In the genomic region with DNA sequence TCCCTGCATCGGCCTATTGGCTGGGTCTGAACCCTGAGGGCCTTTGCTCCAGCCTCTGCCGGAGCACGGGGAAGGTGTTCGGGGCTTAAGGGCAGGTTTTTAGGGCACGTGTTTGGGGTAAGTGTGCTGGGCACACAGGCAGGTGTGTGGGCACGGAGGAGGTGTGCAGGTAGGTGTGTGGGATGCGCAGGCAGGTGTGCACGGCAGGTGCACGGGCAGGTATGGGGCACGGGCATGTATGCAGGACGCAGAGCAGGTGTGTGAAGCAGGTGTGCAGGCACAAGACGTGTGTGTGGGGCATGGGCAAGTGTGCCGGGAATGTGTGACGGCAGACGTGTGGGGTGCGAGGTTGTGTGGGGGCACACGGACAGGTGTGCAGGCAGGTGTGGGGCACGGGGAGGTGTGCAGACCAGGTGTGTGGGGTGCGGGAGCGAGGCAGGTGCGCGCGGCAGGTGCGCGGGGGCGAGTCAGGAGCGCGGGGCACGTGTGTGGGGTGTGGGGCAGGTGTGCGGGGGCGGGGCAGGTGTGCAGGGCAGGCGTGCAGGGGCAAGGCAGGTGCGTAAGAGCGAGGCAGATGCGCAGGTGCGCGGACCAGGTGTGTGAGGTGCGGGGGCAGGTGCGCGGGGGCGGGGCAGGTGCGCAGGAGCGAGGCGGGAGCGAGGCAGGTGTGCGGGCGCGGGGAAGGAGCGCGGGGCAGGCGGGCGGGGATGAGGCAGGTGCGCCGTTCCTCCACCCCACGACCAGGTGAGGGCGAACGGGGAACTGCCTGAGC, we compare ENCODE assay signal across 1 cellular context.
TF ChIP-seq lines count a peak whose summit lies in the region.

No MANE protein-coding gene starts in this region.

TF ChIP-seq in HepG2, 621 proteins besides CTCF, POLR2A, EP300 and RAD21 (continued from another document and continues in another):
- TF ChIP-seq, protein P1, sequence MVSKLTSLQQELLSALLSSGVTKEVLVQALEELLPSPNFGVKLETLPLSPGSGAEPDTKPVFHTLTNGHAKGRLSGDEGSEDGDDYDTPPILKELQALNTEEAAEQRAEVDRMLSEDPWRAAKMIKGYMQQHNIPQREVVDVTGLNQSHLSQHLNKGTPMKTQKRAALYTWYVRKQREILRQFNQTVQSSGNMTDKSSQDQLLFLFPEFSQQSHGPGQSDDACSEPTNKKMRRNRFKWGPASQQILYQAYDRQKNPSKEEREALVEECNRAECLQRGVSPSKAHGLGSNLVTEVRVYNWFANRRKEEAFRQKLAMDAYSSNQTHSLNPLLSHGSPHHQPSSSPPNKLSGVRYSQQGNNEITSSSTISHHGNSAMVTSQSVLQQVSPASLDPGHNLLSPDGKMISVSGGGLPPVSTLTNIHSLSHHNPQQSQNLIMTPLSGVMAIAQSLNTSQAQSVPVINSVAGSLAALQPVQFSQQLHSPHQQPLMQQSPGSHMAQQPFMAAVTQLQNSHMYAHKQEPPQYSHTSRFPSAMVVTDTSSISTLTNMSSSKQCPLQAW (CRISPR knock-in tag; IDR thresholded peaks at IDR 0.05) = no peak
- TF ChIP-seq, protein P2, sequence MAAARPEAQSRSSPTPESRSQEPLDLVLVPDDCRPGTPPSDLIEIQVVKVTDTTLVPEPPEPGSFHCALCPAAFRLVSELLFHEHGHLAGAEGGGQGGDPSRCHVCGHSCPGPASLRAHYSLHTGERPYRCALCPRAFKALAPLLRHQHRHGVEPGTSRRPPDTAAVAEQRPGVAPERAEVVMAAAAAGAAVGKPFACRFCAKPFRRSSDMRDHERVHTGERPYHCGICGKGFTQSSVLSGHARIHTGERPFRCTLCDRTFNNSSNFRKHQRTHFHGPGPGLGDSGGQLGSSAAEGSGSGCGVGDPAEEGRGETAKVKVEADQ (CRISPR knock-in tag; IDR thresholded peaks at IDR 0.05; ENCODE audit: borderline replicate concordance) = no peak
- TF ChIP-seq TMF1 (CRISPR knock-in tag; IDR thresholded peaks at IDR 0.05; ENCODE audit: low read depth) = no peak; the same call in 1 of the 2 replicates
- TF ChIP-seq PTBP1 (IDR thresholded peaks at IDR 0.05; ENCODE audit: low read depth, low read length, poor library complexity, severe bottlenecking) = no peak
- no peak for TF ChIP-seq MIXL1 (CRISPR knock-in tag; IDR thresholded peaks at IDR 0.05)
- TF ChIP-seq SALL2 (CRISPR knock-in tag; IDR thresholded peaks at IDR 0.05) = no peak
- TF ChIP-seq ZNF670 (CRISPR knock-in tag; IDR thresholded peaks at IDR 0.05; ENCODE audit: borderline replicate concordance) = peak; percentile 24; the same call in 1 of the 2 replicates
- no peak for TF ChIP-seq POGZ (CRISPR knock-in tag; IDR thresholded peaks at IDR 0.05)
- TF ChIP-seq, protein P3, sequence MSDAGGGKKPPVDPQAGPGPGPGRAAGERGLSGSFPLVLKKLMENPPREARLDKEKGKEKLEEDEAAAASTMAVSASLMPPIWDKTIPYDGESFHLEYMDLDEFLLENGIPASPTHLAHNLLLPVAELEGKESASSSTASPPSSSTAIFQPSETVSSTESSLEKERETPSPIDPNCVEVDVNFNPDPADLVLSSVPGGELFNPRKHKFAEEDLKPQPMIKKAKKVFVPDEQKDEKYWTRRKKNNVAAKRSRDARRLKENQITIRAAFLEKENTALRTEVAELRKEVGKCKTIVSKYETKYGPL (CRISPR knock-in tag; IDR thresholded peaks at IDR 0.05) = no peak
- TF ChIP-seq, protein P4, sequence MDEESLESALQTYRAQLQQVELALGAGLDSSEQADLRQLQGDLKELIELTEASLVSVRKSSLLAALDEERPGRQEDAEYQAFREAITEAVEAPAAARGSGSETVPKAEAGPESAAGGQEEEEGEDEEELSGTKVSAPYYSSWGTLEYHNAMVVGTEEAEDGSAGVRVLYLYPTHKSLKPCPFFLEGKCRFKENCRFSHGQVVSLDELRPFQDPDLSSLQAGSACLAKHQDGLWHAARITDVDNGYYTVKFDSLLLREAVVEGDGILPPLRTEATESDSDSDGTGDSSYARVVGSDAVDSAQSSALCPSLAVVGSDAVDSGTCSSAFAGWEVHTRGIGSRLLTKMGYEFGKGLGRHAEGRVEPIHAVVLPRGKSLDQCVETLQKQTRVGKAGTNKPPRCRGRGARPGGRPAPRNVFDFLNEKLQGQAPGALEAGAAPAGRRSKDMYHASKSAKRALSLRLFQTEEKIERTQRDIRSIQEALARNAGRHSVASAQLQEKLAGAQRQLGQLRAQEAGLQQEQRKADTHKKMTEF (CRISPR knock-in tag; IDR thresholded peaks at IDR 0.05) = no peak
- no peak for TF ChIP-seq DMAP1 (CRISPR knock-in tag; IDR thresholded peaks at IDR 0.05)
- no peak for TF ChIP-seq ZIK1 (CRISPR knock-in tag; IDR thresholded peaks at IDR 0.05; ENCODE audit: borderline replicate concordance, low read depth)
- TF ChIP-seq FOXM1 (CRISPR knock-in tag; IDR thresholded peaks at IDR 0.05) = no peak
- TF ChIP-seq RCOR2 (CRISPR knock-in tag; IDR thresholded peaks at IDR 0.05) = no peak
- TF ChIP-seq, protein P5, sequence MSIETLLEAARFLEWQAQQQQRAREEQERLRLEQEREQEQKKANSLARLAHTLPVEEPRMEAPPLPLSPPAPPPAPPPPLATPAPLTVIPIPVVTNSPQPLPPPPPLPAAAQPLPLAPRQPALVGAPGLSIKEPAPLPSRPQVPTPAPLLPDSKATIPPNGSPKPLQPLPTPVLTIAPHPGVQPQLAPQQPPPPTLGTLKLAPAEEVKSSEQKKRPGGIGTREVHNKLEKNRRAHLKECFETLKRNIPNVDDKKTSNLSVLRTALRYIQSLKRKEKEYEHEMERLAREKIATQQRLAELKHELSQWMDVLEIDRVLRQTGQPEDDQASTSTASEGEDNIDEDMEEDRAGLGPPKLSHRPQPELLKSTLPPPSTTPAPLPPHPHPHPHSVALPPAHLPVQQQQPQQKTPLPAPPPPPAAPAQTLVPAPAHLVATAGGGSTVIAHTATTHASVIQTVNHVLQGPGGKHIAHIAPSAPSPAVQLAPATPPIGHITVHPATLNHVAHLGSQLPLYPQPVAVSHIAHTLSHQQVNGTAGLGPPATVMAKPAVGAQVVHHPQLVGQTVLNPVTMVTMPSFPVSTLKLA (IDR thresholded peaks at IDR 0.05) = no peak
- TF ChIP-seq TRIM24 (CRISPR knock-in tag; IDR thresholded peaks at IDR 0.05) = no peak
- peak; percentile 10 for TF ChIP-seq ZNF781 (CRISPR knock-in tag; IDR thresholded peaks at IDR 0.05; ENCODE audit: borderline replicate concordance, not compliant biosample characterization)
- TF ChIP-seq ZFX (CRISPR knock-in tag; IDR thresholded peaks at IDR 0.05; ENCODE audit: low read depth) = no peak
- TF ChIP-seq ZNF225 (CRISPR knock-in tag; IDR thresholded peaks at IDR 0.05) = 0 out of 2 replicates have a peak, but pooled peaks have one; percentile 20
- 0 out of 2 replicates have a peak, but pooled peaks have one; percentile 31 for TF ChIP-seq BRD4 (CRISPR knock-in tag; IDR thresholded peaks at IDR 0.05)
- peak; percentile 96 for TF ChIP-seq ZBTB38 (CRISPR knock-in tag; IDR thresholded peaks at IDR 0.05)
- TF ChIP-seq, protein P6, sequence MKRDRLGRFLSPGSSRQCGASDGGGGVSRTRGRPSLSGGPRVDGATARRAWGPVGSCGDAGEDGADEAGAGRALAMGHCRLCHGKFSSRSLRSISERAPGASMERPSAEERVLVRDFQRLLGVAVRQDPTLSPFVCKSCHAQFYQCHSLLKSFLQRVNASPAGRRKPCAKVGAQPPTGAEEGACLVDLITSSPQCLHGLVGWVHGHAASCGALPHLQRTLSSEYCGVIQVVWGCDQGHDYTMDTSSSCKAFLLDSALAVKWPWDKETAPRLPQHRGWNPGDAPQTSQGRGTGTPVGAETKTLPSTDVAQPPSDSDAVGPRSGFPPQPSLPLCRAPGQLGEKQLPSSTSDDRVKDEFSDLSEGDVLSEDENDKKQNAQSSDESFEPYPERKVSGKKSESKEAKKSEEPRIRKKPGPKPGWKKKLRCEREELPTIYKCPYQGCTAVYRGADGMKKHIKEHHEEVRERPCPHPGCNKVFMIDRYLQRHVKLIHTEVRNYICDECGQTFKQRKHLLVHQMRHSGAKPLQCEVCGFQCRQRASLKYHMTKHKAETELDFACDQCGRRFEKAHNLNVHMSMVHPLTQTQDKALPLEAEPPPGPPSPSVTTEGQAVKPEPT (CRISPR knock-in tag; IDR thresholded peaks at IDR 0.05; ENCODE audit: low read depth) = no peak
- TF ChIP-seq NFIC (IDR thresholded peaks at IDR 0.05; ENCODE audit: low read length) = no peak
- TF ChIP-seq, protein P7, sequence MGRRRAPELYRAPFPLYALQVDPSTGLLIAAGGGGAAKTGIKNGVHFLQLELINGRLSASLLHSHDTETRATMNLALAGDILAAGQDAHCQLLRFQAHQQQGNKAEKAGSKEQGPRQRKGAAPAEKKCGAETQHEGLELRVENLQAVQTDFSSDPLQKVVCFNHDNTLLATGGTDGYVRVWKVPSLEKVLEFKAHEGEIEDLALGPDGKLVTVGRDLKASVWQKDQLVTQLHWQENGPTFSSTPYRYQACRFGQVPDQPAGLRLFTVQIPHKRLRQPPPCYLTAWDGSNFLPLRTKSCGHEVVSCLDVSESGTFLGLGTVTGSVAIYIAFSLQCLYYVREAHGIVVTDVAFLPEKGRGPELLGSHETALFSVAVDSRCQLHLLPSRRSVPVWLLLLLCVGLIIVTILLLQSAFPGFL (CRISPR knock-in tag; IDR thresholded peaks at IDR 0.05) = peak; percentile 73; the same call in 1 of the 2 replicates
- TF ChIP-seq, protein P8, sequence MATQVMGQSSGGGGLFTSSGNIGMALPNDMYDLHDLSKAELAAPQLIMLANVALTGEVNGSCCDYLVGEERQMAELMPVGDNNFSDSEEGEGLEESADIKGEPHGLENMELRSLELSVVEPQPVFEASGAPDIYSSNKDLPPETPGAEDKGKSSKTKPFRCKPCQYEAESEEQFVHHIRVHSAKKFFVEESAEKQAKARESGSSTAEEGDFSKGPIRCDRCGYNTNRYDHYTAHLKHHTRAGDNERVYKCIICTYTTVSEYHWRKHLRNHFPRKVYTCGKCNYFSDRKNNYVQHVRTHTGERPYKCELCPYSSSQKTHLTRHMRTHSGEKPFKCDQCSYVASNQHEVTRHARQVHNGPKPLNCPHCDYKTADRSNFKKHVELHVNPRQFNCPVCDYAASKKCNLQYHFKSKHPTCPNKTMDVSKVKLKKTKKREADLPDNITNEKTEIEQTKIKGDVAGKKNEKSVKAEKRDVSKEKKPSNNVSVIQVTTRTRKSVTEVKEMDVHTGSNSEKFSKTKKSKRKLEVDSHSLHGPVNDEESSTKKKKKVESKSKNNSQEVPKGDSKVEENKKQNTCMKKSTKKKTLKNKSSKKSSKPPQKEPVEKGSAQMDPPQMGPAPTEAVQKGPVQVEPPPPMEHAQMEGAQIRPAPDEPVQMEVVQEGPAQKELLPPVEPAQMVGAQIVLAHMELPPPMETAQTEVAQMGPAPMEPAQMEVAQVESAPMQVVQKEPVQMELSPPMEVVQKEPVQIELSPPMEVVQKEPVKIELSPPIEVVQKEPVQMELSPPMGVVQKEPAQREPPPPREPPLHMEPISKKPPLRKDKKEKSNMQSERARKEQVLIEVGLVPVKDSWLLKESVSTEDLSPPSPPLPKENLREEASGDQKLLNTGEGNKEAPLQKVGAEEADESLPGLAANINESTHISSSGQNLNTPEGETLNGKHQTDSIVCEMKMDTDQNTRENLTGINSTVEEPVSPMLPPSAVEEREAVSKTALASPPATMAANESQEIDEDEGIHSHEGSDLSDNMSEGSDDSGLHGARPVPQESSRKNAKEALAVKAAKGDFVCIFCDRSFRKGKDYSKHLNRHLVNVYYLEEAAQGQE (IDR thresholded peaks at IDR 0.05; ENCODE audit: borderline replicate concordance in 1 of 2, low read depth in 1 of 2, low read length in 2 of 2) = no peak
- TF ChIP-seq ZNF776 (CRISPR knock-in tag; IDR thresholded peaks at IDR 0.05) = no peak
- no peak for TF ChIP-seq ZNF333 (CRISPR knock-in tag; IDR thresholded peaks at IDR 0.05; ENCODE audit: borderline replicate concordance)
- no peak for TF ChIP-seq ZNF367 (CRISPR knock-in tag; IDR thresholded peaks at IDR 0.05; ENCODE audit: borderline replicate concordance)
- TF ChIP-seq HMG20B (CRISPR knock-in tag; conservative IDR thresholded peaks at IDR 0.05) = no peak
- no peak for TF ChIP-seq NCOA2 (CRISPR knock-in tag; IDR thresholded peaks at IDR 0.05)
- TF ChIP-seq, protein P9, sequence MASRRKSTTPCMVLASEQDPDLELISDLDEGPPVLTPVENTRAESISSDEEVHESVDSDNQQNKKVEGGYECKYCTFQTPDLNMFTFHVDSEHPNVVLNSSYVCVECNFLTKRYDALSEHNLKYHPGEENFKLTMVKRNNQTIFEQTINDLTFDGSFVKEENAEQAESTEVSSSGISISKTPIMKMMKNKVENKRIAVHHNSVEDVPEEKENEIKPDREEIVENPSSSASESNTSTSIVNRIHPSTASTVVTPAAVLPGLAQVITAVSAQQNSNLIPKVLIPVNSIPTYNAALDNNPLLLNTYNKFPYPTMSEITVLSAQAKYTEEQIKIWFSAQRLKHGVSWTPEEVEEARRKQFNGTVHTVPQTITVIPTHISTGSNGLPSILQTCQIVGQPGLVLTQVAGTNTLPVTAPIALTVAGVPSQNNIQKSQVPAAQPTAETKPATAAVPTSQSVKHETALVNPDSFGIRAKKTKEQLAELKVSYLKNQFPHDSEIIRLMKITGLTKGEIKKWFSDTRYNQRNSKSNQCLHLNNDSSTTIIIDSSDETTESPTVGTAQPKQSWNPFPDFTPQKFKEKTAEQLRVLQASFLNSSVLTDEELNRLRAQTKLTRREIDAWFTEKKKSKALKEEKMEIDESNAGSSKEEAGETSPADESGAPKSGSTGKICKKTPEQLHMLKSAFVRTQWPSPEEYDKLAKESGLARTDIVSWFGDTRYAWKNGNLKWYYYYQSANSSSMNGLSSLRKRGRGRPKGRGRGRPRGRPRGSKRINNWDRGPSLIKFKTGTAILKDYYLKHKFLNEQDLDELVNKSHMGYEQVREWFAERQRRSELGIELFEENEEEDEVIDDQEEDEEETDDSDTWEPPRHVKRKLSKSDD (CRISPR knock-in tag; IDR thresholded peaks at IDR 0.05; ENCODE audit: low read depth) = peak; percentile 28; the same call in 1 of the 2 replicates
- TF ChIP-seq, protein P10, sequence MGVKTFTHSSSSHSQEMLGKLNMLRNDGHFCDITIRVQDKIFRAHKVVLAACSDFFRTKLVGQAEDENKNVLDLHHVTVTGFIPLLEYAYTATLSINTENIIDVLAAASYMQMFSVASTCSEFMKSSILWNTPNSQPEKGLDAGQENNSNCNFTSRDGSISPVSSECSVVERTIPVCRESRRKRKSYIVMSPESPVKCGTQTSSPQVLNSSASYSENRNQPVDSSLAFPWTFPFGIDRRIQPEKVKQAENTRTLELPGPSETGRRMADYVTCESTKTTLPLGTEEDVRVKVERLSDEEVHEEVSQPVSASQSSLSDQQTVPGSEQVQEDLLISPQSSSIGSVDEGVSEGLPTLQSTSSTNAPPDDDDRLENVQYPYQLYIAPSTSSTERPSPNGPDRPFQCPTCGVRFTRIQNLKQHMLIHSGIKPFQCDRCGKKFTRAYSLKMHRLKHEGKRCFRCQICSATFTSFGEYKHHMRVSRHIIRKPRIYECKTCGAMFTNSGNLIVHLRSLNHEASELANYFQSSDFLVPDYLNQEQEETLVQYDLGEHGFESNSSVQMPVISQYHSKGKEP (CRISPR knock-in tag; IDR thresholded peaks at IDR 0.05) = no peak
- TF ChIP-seq ZFAT (CRISPR knock-in tag; conservative IDR thresholded peaks at IDR 0.05) = no peak
